ENCODE assay signal across 7 cellular contexts in the genomic region with DNA sequence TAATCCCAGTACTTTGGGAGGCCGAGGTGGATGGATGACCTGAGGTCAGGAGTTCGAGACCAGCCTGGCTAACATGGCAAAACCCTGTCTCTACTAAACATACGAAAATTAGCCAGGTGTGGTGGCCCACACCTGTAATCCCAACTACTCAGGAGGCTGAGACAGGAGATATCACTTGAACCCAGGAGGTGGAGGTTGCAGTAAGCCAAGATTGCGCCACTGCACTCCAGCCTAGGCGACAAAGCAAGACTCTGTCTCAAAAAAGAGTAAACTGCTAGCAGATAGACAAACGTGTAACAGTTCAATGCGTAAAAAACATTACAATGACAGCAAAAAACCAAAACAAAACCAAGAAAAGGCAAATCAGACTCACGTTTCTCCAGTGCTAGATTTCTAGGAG. TPM values are rescaled to one million over a fixed set of nuclear protein-coding genes. Genes with fewer than 3 reads are reported as not detected.
A peak's percentile ranks its signal among the peaks of the same experiment; 100 is the strongest.
DNase-seq lines count a peak whose midpoint lies in the region; ATAC-seq and TF ChIP-seq lines count a peak whose summit lies in the region.
"Not testable (repeated sequence)": the region's sequence is repeated elsewhere in the genome, so short reads cannot be mapped to it uniquely, and the experiment has no call there.

No MANE protein-coding gene starts in this region.

- intact Hi-C loops in A673 (cut with micrococcal nuclease; ENCODE audit: unreplicated experiment); activated T-helper 1 cell treated with anti-CD3 and anti-CD28 coated beads, Interleukin-12 subunit alpha, Interleukin-12 subunit beta, Interleukin-2, Interleukin-4 antibody, amounts not matched to agents 30 ng/mL and 10 ng/mL and 1 ng/mL, durations not matched to agents 14 hours and 24 hours and 36 hours (cut with micrococcal nuclease): not testable (repeated sequence)

- H3K4me3 Mint-ChIP-seq in T-helper 1 cell treated with Interleukin-12 subunit alpha and Interleukin-12 subunit beta and Interleukin-4 antibody, amounts not matched to agents 30 μg/mL and 1 μg/mL, for 36 hours, result peak overlapping the region; percentile 25
- peak overlapping the region; percentile 3 for H3K4me3 Mint-ChIP-seq in activated T-helper 1 cell treated with anti-CD3 and anti-CD28 coated beads, Interleukin-12 subunit alpha, Interleukin-12 subunit beta, Interleukin-2, Interleukin-4 antibody, amounts not matched to agents 30 ng/mL and 10 ng/mL and 1 ng/mL, durations not matched to agents 14 hours and 24 hours and 36 hours
- H3K4me3 Mint-ChIP-seq in central memory CD8-positive, alpha-beta T cell, result peak overlapping the region; percentile 40
- peak overlapping the region; percentile 81 for H3K4me3 Mint-ChIP-seq in neural crest cell

- not testable (repeated sequence) for TF ChIP-seq CTCF in A673 (conservative IDR thresholded peaks at IDR 0.05; ENCODE audit: low read depth, low read length); Loucy (conservative IDR thresholded peaks at IDR 0.05; ENCODE audit: low read length); hepatocyte (IDR thresholded peaks at IDR 0.05; ENCODE audit: poor library complexity); neural crest cell (conservative IDR thresholded peaks at IDR 0.05)

- H4K20me1 ChIP-seq in Loucy (ENCODE audit: insufficient read depth, low read length, poor library complexity, severe bottlenecking); hepatocyte (ENCODE audit: insufficient read depth, poor library complexity, severe bottlenecking): not testable (repeated sequence)

- not testable (repeated sequence) for H3K27me3 ChIP-seq in A673 (replicated peaks; ENCODE audit: insufficient read depth, low read depth, low read length, poor library complexity); Loucy (ENCODE audit: insufficient read depth, low read length, poor library complexity, severe bottlenecking); hepatocyte

- not testable (repeated sequence) for H3K9ac ChIP-seq in Loucy (ENCODE audit: low read depth, low read length, poor library complexity, severe bottlenecking)

- H3K36me3 Mint-ChIP-seq in T-helper 1 cell treated with Interleukin-12 subunit alpha and Interleukin-12 subunit beta and Interleukin-4 antibody, amounts not matched to agents 30 μg/mL and 1 μg/mL, for 36 hours (ENCODE audit: low read depth); activated T-helper 1 cell treated with anti-CD3 and anti-CD28 coated beads, Interleukin-12 subunit alpha, Interleukin-12 subunit beta, Interleukin-2, Interleukin-4 antibody, amounts not matched to agents 30 ng/mL and 10 ng/mL and 1 ng/mL, durations not matched to agents 14 hours and 24 hours and 36 hours (ENCODE audit: low read depth); central memory CD8-positive, alpha-beta T cell (ENCODE audit: insufficient read depth); neural crest cell (ENCODE audit: low read depth): not testable (repeated sequence)

- H3K9me2 ChIP-seq in Loucy (replicated peaks; ENCODE audit: low read depth, low read length); hepatocyte (replicated peaks; ENCODE audit: insufficient read depth): not testable (repeated sequence)

- H3K4me3 ChIP-seq in A673 (ENCODE audit: low read depth, low read length, poor library complexity, severe bottlenecking) (peak overlapping the region; percentile 21), Loucy (ENCODE audit: low read length, poor library complexity, severe bottlenecking) (peak overlapping the region; percentile 31)
- H3K4me3 ChIP-seq in hepatocyte, result not testable (repeated sequence)

- H3K79me2 ChIP-seq in Loucy (ENCODE audit: insufficient read depth, low read length), result not testable (repeated sequence)
- peaks cover 52% of the 10 kb centered on the region for H3K79me2 ChIP-seq in hepatocyte

- H3K9me3 Mint-ChIP-seq in T-helper 1 cell treated with Interleukin-12 subunit alpha and Interleukin-12 subunit beta and Interleukin-4 antibody, amounts not matched to agents 30 μg/mL and 1 μg/mL, for 36 hours; activated T-helper 1 cell treated with anti-CD3 and anti-CD28 coated beads, Interleukin-12 subunit alpha, Interleukin-12 subunit beta, Interleukin-2, Interleukin-4 antibody, amounts not matched to agents 30 ng/mL and 10 ng/mL and 1 ng/mL, durations not matched to agents 14 hours and 24 hours and 36 hours; central memory CD8-positive, alpha-beta T cell; neural crest cell: not testable (repeated sequence)

- CTCF ChIA-PET in A673 (lab: Charles Lee), result not testable (repeated sequence)

- DNase-seq in A673 (ENCODE audit: low spot score); activated T-helper 1 cell treated with anti-CD3 and anti-CD28 coated beads, Interleukin-12 subunit alpha, Interleukin-12 subunit beta, Interleukin-2, Interleukin-4 antibody, amounts not matched to agents 30 ng/mL and 10 ng/mL and 1 ng/mL, durations not matched to agents 14 hours and 24 hours and 36 hours (ENCODE audit: low spot score); central memory CD8-positive, alpha-beta T cell (ENCODE audit: low spot score in 2 of 2); hepatocyte (ENCODE audit: low spot score); neural crest cell (ENCODE audit: low read depth, low spot score): not testable (repeated sequence)

- not testable (repeated sequence) for H3K9me3 ChIP-seq in A673 (ENCODE audit: low read depth, low read length, poor library complexity, severe bottlenecking); Loucy (ENCODE audit: insufficient read depth, low read depth, low read length); hepatocyte (ENCODE audit: low read depth)

- H3K27me3 Mint-ChIP-seq in T-helper 1 cell treated with Interleukin-12 subunit alpha and Interleukin-12 subunit beta and Interleukin-4 antibody, amounts not matched to agents 30 μg/mL and 1 μg/mL, for 36 hours (ENCODE audit: low read depth); activated T-helper 1 cell treated with anti-CD3 and anti-CD28 coated beads, Interleukin-12 subunit alpha, Interleukin-12 subunit beta, Interleukin-2, Interleukin-4 antibody, amounts not matched to agents 30 ng/mL and 10 ng/mL and 1 ng/mL, durations not matched to agents 14 hours and 24 hours and 36 hours (ENCODE audit: insufficient read depth); central memory CD8-positive, alpha-beta T cell; neural crest cell (ENCODE audit: low read depth): not testable (repeated sequence)

- POLR2A ChIA-PET in A673 (lab: Charles Lee; ENCODE audit: low non-redundant PET), result not testable (repeated sequence)

- not testable (repeated sequence) for H3K4me1 Mint-ChIP-seq in T-helper 1 cell treated with Interleukin-12 subunit alpha and Interleukin-12 subunit beta and Interleukin-4 antibody, amounts not matched to agents 30 μg/mL and 1 μg/mL, for 36 hours (ENCODE audit: low read depth)
- peaks cover 15% of the 10 kb centered on the region for H3K4me1 Mint-ChIP-seq in activated T-helper 1 cell treated with anti-CD3 and anti-CD28 coated beads, Interleukin-12 subunit alpha, Interleukin-12 subunit beta, Interleukin-2, Interleukin-4 antibody, amounts not matched to agents 30 ng/mL and 10 ng/mL and 1 ng/mL, durations not matched to agents 14 hours and 24 hours and 36 hours (ENCODE audit: low read depth)
- H3K4me1 Mint-ChIP-seq in central memory CD8-positive, alpha-beta T cell, result peaks cover 15% of the 10 kb centered on the region
- peaks cover 11% of the 10 kb centered on the region for H3K4me1 Mint-ChIP-seq in neural crest cell

- peak overlapping the region; percentile 19 for H3K27ac ChIP-seq in A673 (ENCODE audit: low read depth, low read length, poor library complexity, severe bottlenecking)
- H3K27ac ChIP-seq in hepatocyte, result peak overlapping the region; percentile 50

- H3K27ac Mint-ChIP-seq in T-helper 1 cell treated with Interleukin-12 subunit alpha and Interleukin-12 subunit beta and Interleukin-4 antibody, amounts not matched to agents 30 μg/mL and 1 μg/mL, for 36 hours, result peak overlapping the region; percentile 35
- not testable (repeated sequence) for H3K27ac Mint-ChIP-seq in activated T-helper 1 cell treated with anti-CD3 and anti-CD28 coated beads, Interleukin-12 subunit alpha, Interleukin-12 subunit beta, Interleukin-2, Interleukin-4 antibody, amounts not matched to agents 30 ng/mL and 10 ng/mL and 1 ng/mL, durations not matched to agents 14 hours and 24 hours and 36 hours; central memory CD8-positive, alpha-beta T cell (ENCODE audit: low read depth); neural crest cell (ENCODE audit: unreplicated experiment)

- H2AFZ ChIP-seq in Loucy (ENCODE audit: low read length); hepatocyte: not testable (repeated sequence)

- WGBS in hepatocyte (ENCODE audit: low lambda C conversion rate, missing lambda C conversion rate), result 80% methylated on average over 8 of the region's 8 CpGs

- peaks cover 36% of the 10 kb centered on the region for H3K36me3 ChIP-seq in A673 (ENCODE audit: insufficient read depth, low read length, poor library complexity, severe bottlenecking)
- not testable (repeated sequence) for H3K36me3 ChIP-seq in Loucy (ENCODE audit: insufficient read depth, low read length); hepatocyte (replicated peaks; ENCODE audit: insufficient read depth, low read depth)

- not testable (repeated sequence) for H3F3A ChIP-seq in Loucy (ENCODE audit: low read depth)

- not testable (repeated sequence) for H3K4me1 ChIP-seq in A673 (ENCODE audit: insufficient read depth, low read length, poor library complexity, severe bottlenecking); hepatocyte (ENCODE audit: insufficient read depth)
- H3K4me1 ChIP-seq in Loucy (ENCODE audit: insufficient read depth, low read length, poor library complexity, severe bottlenecking), result peaks cover 11% of the 10 kb centered on the region

- peak overlapping the region; percentile 78 for H3K4me2 ChIP-seq in Loucy (ENCODE audit: low read depth, low read length, poor library complexity, severe bottlenecking)
- H3K4me2 ChIP-seq in hepatocyte, result peak overlapping the region; percentile 80

- not testable (repeated sequence) for BruUV-seq in A673 (replicated peaks; lab: Mats Ljungman, UMichigan)

- not testable (repeated sequence) for ATAC-seq in central memory CD8-positive, alpha-beta T cell (replicated peaks; ENCODE audit: extremely low read depth, poor library complexity, severe bottlenecking)

RNA-seq across cellular contexts. Expression of gene PSPH, which starts 19.7 kb away (rescaled TPM):
- 59.0 and 83.8 TPM in 2 replicates for total RNA-seq in A673 (2021)
- 17.3 and 19.3 TPM in 2 replicates for total RNA-seq in activated T-helper 1 cell treated with anti-CD3 and anti-CD28 coated beads, Interleukin-12 subunit alpha, Interleukin-12 subunit beta, Interleukin-2, Interleukin-4 antibody, amounts not matched to agents 30 ng/mL and 10 ng/mL and 1 ng/mL, durations not matched to agents 14 hours and 24 hours and 36 hours
- 160 TPM in 2 replicates for total RNA-seq in hepatocyte
- 35.5 and 48.0 TPM in 2 replicates for polyA plus RNA-seq in hepatocyte
- total RNA-seq in neural crest cell, result 42.5 and 43.9 TPM in 2 replicates

RNA-seq across cellular contexts. Expression of gene CCT6A, which starts 20.0 kb away (rescaled TPM):
- 321 and 359 TPM in 2 replicates for total RNA-seq in A673 (2021)
- total RNA-seq in activated T-helper 1 cell treated with anti-CD3 and anti-CD28 coated beads, Interleukin-12 subunit alpha, Interleukin-12 subunit beta, Interleukin-2, Interleukin-4 antibody, amounts not matched to agents 30 ng/mL and 10 ng/mL and 1 ng/mL, durations not matched to agents 14 hours and 24 hours and 36 hours, result 308 TPM in 2 replicates
- 166 and 206 TPM in 2 replicates for total RNA-seq in hepatocyte
- polyA plus RNA-seq in hepatocyte, result 121 and 131 TPM in 2 replicates
- 221 and 229 TPM in 2 replicates for total RNA-seq in neural crest cell

RNA-seq across cellular contexts. Expression of gene SUMF2, which starts 32.5 kb away (rescaled TPM):
- total RNA-seq in A673 (2021) (157 and 159 TPM in 2 replicates), hepatocyte (139 and 161 TPM in 2 replicates), neural crest cell (82.1 and 85.9 TPM in 2 replicates)
- 157 and 166 TPM in 2 replicates for total RNA-seq in activated T-helper 1 cell treated with anti-CD3 and anti-CD28 coated beads, Interleukin-12 subunit alpha, Interleukin-12 subunit beta, Interleukin-2, Interleukin-4 antibody, amounts not matched to agents 30 ng/mL and 10 ng/mL and 1 ng/mL, durations not matched to agents 14 hours and 24 hours and 36 hours
- 163 and 181 TPM in 2 replicates for polyA plus RNA-seq in hepatocyte

Comparison
In these comparisons a context has a peak if more than half of its experiments do, and no peak if none do; other contexts are left out.
1. H3K4me3 Mint-ChIP-seq: peak in every context shown above with its lines; median percentile 81 in neural crest cell; 40 in central memory CD8-positive, alpha-beta T cell; 25 in T-helper 1 cell treated with Interleukin-12 subunit alpha and Interleukin-12 subunit beta and Interleukin-4 antibody, amounts not matched to agents 30 μg/mL and 1 μg/mL, for 36 hours; 3 in activated T-helper 1 cell treated with anti-CD3 and anti-CD28 coated beads, Interleukin-12 subunit alpha, Interleukin-12 subunit beta, Interleukin-2, Interleukin-4 antibody, amounts not matched to agents 30 ng/mL and 10 ng/mL and 1 ng/mL, durations not matched to agents 14 hours and 24 hours and 36 hours.